ENCODE assay signal across 24 cellular contexts in genomic region chr13:61078976-61079770, GRCh38.
"Had no signal": no experiment of that assay in that cellular context is flagged by ENCODE, and none has a peak within 500 bp of the region (broad histone marks: within the 10 kb centered on the region; RNA-seq: fewer than 3 reads in every experiment).

No MANE protein-coding gene starts in this region.

- DNase-seq: cortex of kidney; effector memory CD8-positive, alpha-beta T cell; hypothalamus; kidney glomerular epithelial cell; left colon; left ventricle myocardium superior; lower lobe of right lung; mucosa of descending colon; naive B cell; nucleus accumbens; stimulated activated CD4-positive, alpha-beta T cell treated with anti-CD3 and anti-CD28 coated beads, Interleukin-12 subunit alpha, Interleukin-12 subunit beta, amount 100 ng/mL, for 4 hours; stimulated activated CD4-positive, alpha-beta T cell treated with anti-CD3 and anti-CD28 coated beads, Interleukin-1b, Interleukin-23, amount 100 ng/mL, for 48 hours; stimulated activated CD4-positive, alpha-beta T cell treated with anti-CD3 and anti-CD28 coated beads, Interleukin-4, amount 100 ng/mL, for 1 hour; stimulated activated CD8-positive, alpha-beta memory T cell treated with anti-CD3 and anti-CD28 coated beads, Interleukin-4, amount 100 ng/mL, for 48 hours; stimulated activated naive CD4-positive, alpha-beta T cell; stimulated activated naive CD8-positive, alpha-beta T cell treated with anti-CD3 and anti-CD28 coated beads, Interleukin-15, amount 100 ng/mL, for 72 hours; transverse colon had no signal

- ATAC-seq: effector memory CD8-positive, alpha-beta T cell; left colon; left ventricle myocardium superior; lower lobe of right lung; mucosa of descending colon; sciatic nerve; stimulated activated naive CD8-positive, alpha-beta T cell treated with anti-CD3 and anti-CD28 coated beads, Interleukin-15, amount 100 ng/mL, for 72 hours had no signal

- H3K9ac ChIP-seq: neural progenitor cell had no signal

- H3K9me3 ChIP-seq: lower lobe of right lung, mucosa of descending colon, prostate gland, right atrium auricular region, suprapubic skin, transverse colon, vagina had no signal

- H3K4me1 ChIP-seq: lower lobe of right lung, neural progenitor cell, prostate gland, right atrium auricular region, suprapubic skin, transverse colon, vagina had no signal

- H3K4me2 ChIP-seq: neural progenitor cell, smooth muscle cell had no signal

- H2AFZ ChIP-seq: neural progenitor cell had no signal

- H3K27ac ChIP-seq: lower lobe of right lung, neural progenitor cell, prostate gland, right atrium auricular region, suprapubic skin, transverse colon, vagina had no signal

- H3K36me3 ChIP-seq: lower lobe of right lung, neural progenitor cell, prostate gland, right atrium auricular region, suprapubic skin, transverse colon, vagina had no signal

- H3K27me3 ChIP-seq: neural progenitor cell, right atrium auricular region, suprapubic skin, transverse colon, vagina had no signal

- H3K4me3 ChIP-seq: lower lobe of right lung, mucosa of descending colon, neural progenitor cell, prostate gland, right atrium auricular region, smooth muscle cell, suprapubic skin, transverse colon, vagina had no signal
